Comparison of ENCODE assay signal across 1 cellular context in genomic region chr6:105619971-105620741, GRCh38.
TF ChIP-seq lines count a peak whose summit lies in the region.

No MANE protein-coding gene starts in this region.

TF ChIP-seq in SK-N-SH treated with all-trans-retinoic acid at 6 μM for 48 hours, 23 proteins besides CTCF, POLR2A, EP300 and RAD21 (continued from another document):
- no peak for TF ChIP-seq TSHZ2 (CRISPR knock-in tag; IDR thresholded peaks at IDR 0.05)
